In genomic region chr16:72876981-72877373, GRCh38 we compare ENCODE assay signal across 11 cellular contexts.
A peak's percentile ranks its signal among the peaks of the same experiment; 100 is the strongest.
DNase-seq lines count a peak whose midpoint lies in the region; ATAC-seq and TF ChIP-seq lines count a peak whose summit lies in the region.
"Had no signal": no experiment of that assay in that cellular context is flagged by ENCODE, and none has a peak within 500 bp of the region (broad histone marks: within the 10 kb centered on the region; RNA-seq: fewer than 3 reads in every experiment).

No MANE protein-coding gene starts in this region.

- no peak for TF ChIP-seq CTCF in tibial artery (IDR thresholded peaks at IDR 0.05)

- H3K27ac Mint-ChIP-seq in T-helper 2 cell treated with Interferon-gamma antibody and Interleukin-4, amounts not matched to agents 5 μg/mL and 100 μg/mL, for 36 hours: no peak overlapping the region
- H3K27ac Mint-ChIP-seq: memory B cell had no signal

- H3K4me3 ChIP-seq in adipocyte (ENCODE audit: low read length): no peak overlapping the region
- H3K4me3 ChIP-seq in tibial artery: no peak overlapping the region
- H3K4me3 ChIP-seq: esophagus squamous epithelium had no signal

- H3K36me3 Mint-ChIP-seq in T-helper 2 cell treated with Interferon-gamma antibody and Interleukin-4, amounts not matched to agents 5 μg/mL and 100 μg/mL, for 36 hours (ENCODE audit: low read depth): no peaks in the 10 kb centered on the region

- DNase-seq in T-helper 2 cell treated with Interferon-gamma antibody and Interleukin-4, amounts not matched to agents 5 μg/mL and 100 μg/mL, for 36 hours (ENCODE audit: low spot score): no peak
- DNase-seq in T-helper 2 cell: no peak
- peak; percentile 46 for DNase-seq in adipocyte (ENCODE audit: low read depth)
- DNase-seq in left lobe of liver (ENCODE audit: low spot score): no peak
- DNase-seq in tibial artery: peak in 1 of 2 donors; percentile 52
- no peak for DNase-seq in mesenteric fat pad (ENCODE audit: low spot score)
- no peak for DNase-seq in SW 1271 (lab: John Stamatoyannopoulos, UW)
- no peak for DNase-seq in HT-29 (ENCODE audit: low spot score)
- DNase-seq: esophagus squamous epithelium, NCI-H1436 treated with DMSO at 0.1 percent for 48 hours had no signal

- H3K9me3 ChIP-seq in adipocyte (ENCODE audit: control insufficient read depth, low read length) (no peaks in the 10 kb centered on the region), tibial artery (no peaks in the 10 kb centered on the region)
- H3K9me3 ChIP-seq: esophagus squamous epithelium had no signal

- H3K4me1 Mint-ChIP-seq in T-helper 2 cell treated with Interferon-gamma antibody and Interleukin-4, amounts not matched to agents 5 μg/mL and 100 μg/mL, for 36 hours (ENCODE audit: low read depth): peaks cover 28% of the 10 kb centered on the region
- H3K4me1 Mint-ChIP-seq: memory B cell had no signal

- peak; percentile 33 for ATAC-seq in left lobe of liver

- H3K4me1 ChIP-seq in adipocyte (ENCODE audit: control insufficient read depth, insufficient read depth, low read length) (peaks cover 40% of the 10 kb centered on the region), tibial artery (peaks cover 0 to 74% (median 44%) of the 10 kb centered on the region in 4 donors)

- H3K36me3 ChIP-seq in adipocyte (ENCODE audit: control insufficient read depth, insufficient read depth, low read length, severe bottlenecking) (no peaks in the 10 kb centered on the region), tibial artery (no peaks in the 10 kb centered on the region)
- H3K36me3 ChIP-seq: esophagus squamous epithelium had no signal

- H3K9ac ChIP-seq in adipocyte (ENCODE audit: low read length): no peak overlapping the region

- peak overlapping the region; percentile 6 for H3K4me3 Mint-ChIP-seq in T-helper 2 cell treated with Interferon-gamma antibody and Interleukin-4, amounts not matched to agents 5 μg/mL and 100 μg/mL, for 36 hours
- H3K4me3 Mint-ChIP-seq: memory B cell had no signal

- H3K27me3 Mint-ChIP-seq in T-helper 2 cell treated with Interferon-gamma antibody and Interleukin-4, amounts not matched to agents 5 μg/mL and 100 μg/mL, for 36 hours (ENCODE audit: low read depth): no peaks in the 10 kb centered on the region
- H3K27me3 Mint-ChIP-seq: memory B cell had no signal

- no peaks in the 10 kb centered on the region for H3K9me3 Mint-ChIP-seq in T-helper 2 cell treated with Interferon-gamma antibody and Interleukin-4, amounts not matched to agents 5 μg/mL and 100 μg/mL, for 36 hours
- H3K9me3 Mint-ChIP-seq: memory B cell had no signal

- peak overlapping the region; percentile 61 to 63 for H3K27ac ChIP-seq in tibial artery

- intact Hi-C loops in tibial artery (cut with DNase I; ENCODE audit: low total_unique reads): no loop called here

- H3K27me3 ChIP-seq in adipocyte (replicated peaks; ENCODE audit: control insufficient read depth, insufficient read depth, low read length) (no peaks in the 10 kb centered on the region), tibial artery (no peaks in the 10 kb centered on the region)
- H3K27me3 ChIP-seq: esophagus squamous epithelium had no signal
